In genomic region chr6:159988983-159989454, GRCh38 we compare ENCODE assay signal across 1 cellular context.
TF ChIP-seq lines count a peak whose summit lies in the region.

No MANE protein-coding gene starts in this region.

TF ChIP-seq in HepG2, 621 proteins besides CTCF, POLR2A, EP300 and RAD21 (continued from another document):
- TF ChIP-seq ZNF556 (CRISPR knock-in tag; IDR thresholded peaks at IDR 0.05; ENCODE audit: borderline replicate concordance) (no peak), MYC (CRISPR knock-in tag; IDR thresholded peaks at IDR 0.05; ENCODE audit: borderline replicate concordance) (no peak), SP4 (CRISPR knock-in tag; IDR thresholded peaks at IDR 0.05) (0 out of 2 replicates have a peak, but pooled peaks have one; percentile 17), NFE2L2 (IDR thresholded peaks at IDR 0.05; ENCODE audit: low read length) (peak; percentile 93), SNAPC2 (CRISPR knock-in tag; IDR thresholded peaks at IDR 0.05) (no peak)
- TF ChIP-seq, protein P1, sequence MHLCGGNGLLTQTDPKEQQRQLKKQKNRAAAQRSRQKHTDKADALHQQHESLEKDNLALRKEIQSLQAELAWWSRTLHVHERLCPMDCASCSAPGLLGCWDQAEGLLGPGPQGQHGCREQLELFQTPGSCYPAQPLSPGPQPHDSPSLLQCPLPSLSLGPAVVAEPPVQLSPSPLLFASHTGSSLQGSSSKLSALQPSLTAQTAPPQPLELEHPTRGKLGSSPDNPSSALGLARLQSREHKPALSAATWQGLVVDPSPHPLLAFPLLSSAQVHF (CRISPR knock-in tag; IDR thresholded peaks at IDR 0.05): no peak
